Comparison of ENCODE assay signal across 1 cellular context in the genomic region with DNA sequence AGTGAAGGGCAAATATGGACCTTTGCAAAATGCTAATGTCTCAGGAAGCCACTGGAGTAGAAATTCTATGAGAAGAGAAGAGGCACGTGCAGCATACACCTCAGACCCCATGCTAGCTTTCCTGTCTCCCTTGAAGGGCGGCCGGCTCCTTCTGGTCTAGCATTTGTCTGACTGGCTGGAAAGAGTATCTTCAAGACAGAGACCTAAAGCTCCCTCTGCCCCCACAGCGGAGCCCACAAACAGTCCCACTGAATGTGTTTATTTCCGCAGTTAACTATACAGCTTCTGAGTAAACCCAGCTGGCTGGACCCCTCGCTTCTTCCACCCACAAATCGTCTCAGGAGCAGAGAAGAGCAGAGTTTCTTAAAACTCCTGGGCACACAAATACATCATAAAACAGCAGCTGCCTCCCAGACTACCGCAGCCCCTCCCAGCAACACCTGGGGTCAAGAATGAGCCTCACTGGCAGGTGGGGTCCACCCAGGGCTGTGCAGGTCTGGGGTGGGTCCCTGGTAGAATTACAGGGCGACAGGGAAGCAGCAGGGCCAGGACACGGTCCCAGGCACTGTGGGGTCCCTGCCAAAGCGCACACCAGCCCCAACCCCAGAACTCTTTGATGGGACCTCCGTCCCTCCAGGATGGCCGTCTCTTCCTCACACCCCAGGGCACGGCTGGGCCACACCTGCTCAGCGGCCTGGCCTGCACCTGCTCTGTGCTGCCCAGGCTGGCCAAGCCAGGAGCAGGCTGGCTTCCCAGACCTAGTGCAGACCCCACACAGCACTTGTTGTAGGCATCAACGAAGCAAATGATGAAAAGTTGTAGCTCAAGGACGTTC.
TF ChIP-seq lines count a peak whose summit lies in the region.

No MANE protein-coding gene starts in this region.

TF ChIP-seq in GM23338, 12 proteins besides CTCF, POLR2A, EP300 and RAD21 (continued from another document):
- TF ChIP-seq, protein P1, sequence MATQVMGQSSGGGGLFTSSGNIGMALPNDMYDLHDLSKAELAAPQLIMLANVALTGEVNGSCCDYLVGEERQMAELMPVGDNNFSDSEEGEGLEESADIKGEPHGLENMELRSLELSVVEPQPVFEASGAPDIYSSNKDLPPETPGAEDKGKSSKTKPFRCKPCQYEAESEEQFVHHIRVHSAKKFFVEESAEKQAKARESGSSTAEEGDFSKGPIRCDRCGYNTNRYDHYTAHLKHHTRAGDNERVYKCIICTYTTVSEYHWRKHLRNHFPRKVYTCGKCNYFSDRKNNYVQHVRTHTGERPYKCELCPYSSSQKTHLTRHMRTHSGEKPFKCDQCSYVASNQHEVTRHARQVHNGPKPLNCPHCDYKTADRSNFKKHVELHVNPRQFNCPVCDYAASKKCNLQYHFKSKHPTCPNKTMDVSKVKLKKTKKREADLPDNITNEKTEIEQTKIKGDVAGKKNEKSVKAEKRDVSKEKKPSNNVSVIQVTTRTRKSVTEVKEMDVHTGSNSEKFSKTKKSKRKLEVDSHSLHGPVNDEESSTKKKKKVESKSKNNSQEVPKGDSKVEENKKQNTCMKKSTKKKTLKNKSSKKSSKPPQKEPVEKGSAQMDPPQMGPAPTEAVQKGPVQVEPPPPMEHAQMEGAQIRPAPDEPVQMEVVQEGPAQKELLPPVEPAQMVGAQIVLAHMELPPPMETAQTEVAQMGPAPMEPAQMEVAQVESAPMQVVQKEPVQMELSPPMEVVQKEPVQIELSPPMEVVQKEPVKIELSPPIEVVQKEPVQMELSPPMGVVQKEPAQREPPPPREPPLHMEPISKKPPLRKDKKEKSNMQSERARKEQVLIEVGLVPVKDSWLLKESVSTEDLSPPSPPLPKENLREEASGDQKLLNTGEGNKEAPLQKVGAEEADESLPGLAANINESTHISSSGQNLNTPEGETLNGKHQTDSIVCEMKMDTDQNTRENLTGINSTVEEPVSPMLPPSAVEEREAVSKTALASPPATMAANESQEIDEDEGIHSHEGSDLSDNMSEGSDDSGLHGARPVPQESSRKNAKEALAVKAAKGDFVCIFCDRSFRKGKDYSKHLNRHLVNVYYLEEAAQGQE (IDR thresholded peaks at IDR 0.05; ENCODE audit: unreplicated experiment): no peak
- TF ChIP-seq STAT1 (IDR thresholded peaks at IDR 0.05; ENCODE audit: unreplicated experiment): no peak
